In the genomic region with DNA sequence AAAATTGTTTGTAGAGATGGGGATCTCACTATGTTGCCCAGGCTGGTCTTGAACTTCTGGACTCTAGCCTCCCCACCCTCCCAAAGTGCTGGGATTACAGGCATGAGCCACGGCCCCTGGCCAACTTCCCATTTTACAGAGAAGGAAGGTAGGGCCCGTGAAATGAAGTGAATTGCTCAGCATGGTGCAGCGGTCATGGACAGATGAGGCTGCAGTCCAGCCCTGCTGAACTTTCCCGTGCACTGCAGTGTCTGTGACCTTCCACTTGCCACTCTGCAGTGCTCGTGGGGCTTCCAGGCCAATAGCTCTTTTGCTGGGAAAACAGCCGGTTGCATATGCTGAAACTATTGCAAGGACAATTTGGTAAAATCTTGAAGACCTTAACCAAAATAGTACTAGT, we compare ENCODE assay signal across 31 cellular contexts.
"Had no signal": no experiment of that assay in that cellular context is flagged by ENCODE, and none has a peak within 500 bp of the region (broad histone marks: within the 10 kb centered on the region; RNA-seq: fewer than 3 reads in every experiment).

No MANE protein-coding gene starts in this region.

- H3K27ac ChIP-seq: ascending aorta, breast epithelium, cardiac muscle cell, esophagus muscularis mucosa, foreskin keratinocyte, gastrocnemius medialis, WERI-Rb-1 had no signal

- H3K27me3 ChIP-seq: ascending aorta, breast epithelium, cardiac muscle cell, esophagus muscularis mucosa, foreskin keratinocyte, gastrocnemius medialis, heart left ventricle had no signal

- H3K4me3 ChIP-seq: ascending aorta, breast epithelium, cardiac muscle cell, esophagus muscularis mucosa, gastrocnemius medialis, heart left ventricle had no signal

- H3K9me3 ChIP-seq: ascending aorta, breast epithelium, esophagus muscularis mucosa, gastrocnemius medialis, heart left ventricle had no signal

- H3K36me3 ChIP-seq: ascending aorta, breast epithelium, cardiac muscle cell, esophagus muscularis mucosa, gastrocnemius medialis, heart left ventricle, WERI-Rb-1 had no signal

- DNase-seq: activated B cell treated with CpG ODN at 0.5 μM for 24 hours; activated CD4-positive, alpha-beta T cell treated with anti-CD3 and anti-CD28 coated beads for 48 hours; activated CD4-positive, alpha-beta T cell treated with anti-CD3 and anti-CD28 coated beads, Interleukin-2, amount 50 U/mL, for 1 hour; activated CD4-positive, alpha-beta T cell treated with anti-CD3 and anti-CD28 coated beads, Interleukin-2, amount 50 U/mL, for 48 hours; activated CD8-positive, alpha-beta memory T cell treated with anti-CD3 and anti-CD28 coated beads for 24 hours; activated CD8-positive, alpha-beta T cell treated with anti-CD3 and anti-CD28 coated beads for 36 hours; activated effector memory CD4-positive, alpha-beta T cell treated with Interleukin-2 at 50 U/mL for 16 hours; activated gamma-delta T cell treated with Interleukin-2 at 50 U/mL for 16 hours; activated naive CD4-positive, alpha-beta T cell treated with Interleukin-2 at 50 U/mL for 16 hours; activated naive CD8-positive, alpha-beta T cell treated with anti-CD3 and anti-CD28 coated beads, Interleukin-2, amount 10 ng/mL, durations not matched to agents 7 days and 5 days; activated T-cell treated with anti-CD3 and anti-CD28 coated beads, Interleukin-2, amount 50 U/mL, for 4 hours; cortex of kidney; dermis blood vessel endothelial cell; effector CD4-positive, alpha-beta T cell; effector memory CD8-positive, alpha-beta T cell; erythroblast; foreskin keratinocyte; gastrocnemius medialis; glutamatergic neuron; heart left ventricle; T-helper 1 cell; T-helper 17 cell; T1000; WERI-Rb-1 had no signal

- ATAC-seq: activated CD4-positive, CD25-positive, alpha-beta regulatory T cell treated with anti-CD3 and anti-CD28 coated beads, Interleukin-2, amount 50 U/mL, for 24 hours; activated CD8-positive, alpha-beta T cell treated with anti-CD3 and anti-CD28 coated beads for 36 hours; activated naive CD4-positive, alpha-beta T cell treated with anti-CD3 and anti-CD28 coated beads, Interleukin-2, amount 50 U/mL, for 72 hours; activated T-cell treated with anti-CD3 and anti-CD28 coated beads, Interleukin-2, amount 50 U/mL, for 4 hours; activated T-helper 17 cell treated with anti-CD3 and anti-CD28 coated beads, Interleukin-2, amount 50 U/mL, for 72 hours; effector memory CD8-positive, alpha-beta T cell; foreskin keratinocyte; gastrocnemius medialis; T-helper 17 cell had no signal

- H3K4me1 ChIP-seq: ascending aorta, breast epithelium, esophagus muscularis mucosa, foreskin keratinocyte, gastrocnemius medialis had no signal
